24 cellular contexts compared by ENCODE assay signal in the genomic region with DNA sequence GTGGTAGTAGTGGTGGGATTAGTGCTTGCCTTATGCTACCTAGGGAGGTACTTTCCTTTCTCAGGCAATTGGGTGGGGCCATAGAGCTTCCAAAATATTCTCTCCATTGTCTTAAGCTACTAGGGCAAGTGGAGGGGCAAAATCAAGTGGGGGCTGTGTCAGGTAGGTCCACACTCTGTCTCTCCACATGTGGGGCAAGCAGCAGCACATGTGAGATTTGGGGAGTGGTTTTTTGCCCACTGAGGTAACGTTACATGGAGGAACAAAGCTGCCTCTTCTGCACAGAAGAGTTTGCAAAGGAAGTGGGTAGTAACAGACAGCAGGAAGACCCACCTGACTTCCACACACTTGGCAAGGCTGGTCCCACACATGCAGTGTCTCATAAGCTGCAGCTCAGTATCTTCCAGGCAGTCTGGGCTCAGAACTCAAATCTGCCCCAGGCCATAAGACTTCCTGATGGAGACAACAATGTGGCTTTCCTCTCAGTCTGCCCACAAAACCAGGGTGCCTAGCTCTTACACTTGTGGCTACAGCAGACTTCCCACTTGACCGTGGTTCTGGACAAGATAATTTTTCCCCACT.
"Had no signal": no experiment of that assay in that cellular context is flagged by ENCODE, and none has a peak within 500 bp of the region (broad histone marks: within the 10 kb centered on the region; RNA-seq: fewer than 3 reads in every experiment).

No MANE protein-coding gene starts in this region.

- H3K27me3 Mint-ChIP-seq: activated B cell treated with CpG ODN at 0.5 μM for 24 hours; activated naive CD8-positive, alpha-beta T cell; memory B cell; type B pancreatic cell had no signal

- H3K4me1 Mint-ChIP-seq: activated B cell treated with CpG ODN at 0.5 μM for 24 hours, memory B cell, nephron progenitor cell had no signal

- H3K27ac Mint-ChIP-seq: activated B cell treated with CpG ODN at 0.5 μM for 24 hours; activated CD8-positive, alpha-beta T cell treated with anti-CD3 and anti-CD28 coated beads, Interleukin-2, amount 10 ng/mL, durations not matched to agents 7 days and 5 days; activated naive CD8-positive, alpha-beta T cell; activated T-cell treated with anti-CD3 and anti-CD28 coated beads, Interleukin-2, amount 50 U/mL, for 72 hours; memory B cell; nephron progenitor cell; T-helper 1 cell treated with Interleukin-12 subunit alpha and Interleukin-12 subunit beta and Interleukin-4 antibody, amounts not matched to agents 30 μg/mL and 1 μg/mL, for 36 hours; type B pancreatic cell had no signal

- H3K36me3 ChIP-seq: prostate gland had no signal

- H3K9me3 ChIP-seq: body of pancreas, prostate gland had no signal

- H3K4me3 ChIP-seq: body of pancreas, prostate gland, smooth muscle cell had no signal

- ATAC-seq: activated CD8-positive, alpha-beta T cell treated with anti-CD3 and anti-CD28 coated beads, Interleukin-2, amount 10 ng/mL, durations not matched to agents 7 days and 5 days; activated T-cell treated with anti-CD3 and anti-CD28 coated beads, Interleukin-2, amount 50 U/mL, for 72 hours; body of pancreas; left ventricle myocardium superior; right cardiac atrium; stimulated activated naive CD8-positive, alpha-beta T cell treated with anti-CD3 and anti-CD28 coated beads, Interleukin-15, Interleukin-2, amounts not matched to agents 100 U/mL and 50 U/mL, for 24 hours had no signal

- H3K4me1 ChIP-seq: body of pancreas, prostate gland had no signal

- H3K9me3 Mint-ChIP-seq: nephron progenitor cell had no signal

- H3K27me3 ChIP-seq: body of pancreas had no signal

- H3K4me2 ChIP-seq: smooth muscle cell had no signal

- H3K27ac ChIP-seq: body of pancreas, prostate gland had no signal

- DNase-seq: activated B cell treated with CpG ODN at 0.5 μM for 24 hours; activated CD4-positive, alpha-beta T cell treated with anti-CD3 and anti-CD28 coated beads for 48 hours; activated CD8-positive, alpha-beta memory T cell treated with anti-CD3 and anti-CD28 coated beads, Interleukin-2, amount 50 U/mL, for 48 hours; activated CD8-positive, alpha-beta T cell treated with anti-CD3 and anti-CD28 coated beads, Interleukin-2, amount 10 ng/mL, durations not matched to agents 7 days and 5 days; activated gamma-delta T cell treated with Interleukin-2 at 50 U/mL for 16 hours; activated T-cell treated with anti-CD3 and anti-CD28 coated beads, Interleukin-2, amount 50 U/mL, for 72 hours; amygdala; body of pancreas; caudate nucleus; erythroblast; hippocampal formation; kidney; left ventricle myocardium superior; nephron progenitor cell; right cardiac atrium; stimulated activated naive CD8-positive, alpha-beta T cell treated with anti-CD3 and anti-CD28 coated beads, Interleukin-15, Interleukin-2, amounts not matched to agents 100 U/mL and 50 U/mL, for 24 hours had no signal

- H3K36me3 Mint-ChIP-seq: activated naive CD8-positive, alpha-beta T cell; memory B cell; type B pancreatic cell had no signal

- H3K4me3 Mint-ChIP-seq: activated B cell treated with CpG ODN at 0.5 μM for 24 hours; activated CD8-positive, alpha-beta T cell treated with anti-CD3 and anti-CD28 coated beads, Interleukin-2, amount 10 ng/mL, durations not matched to agents 7 days and 5 days; activated naive CD8-positive, alpha-beta T cell; activated T-cell treated with anti-CD3 and anti-CD28 coated beads, Interleukin-2, amount 50 U/mL, for 72 hours; memory B cell; nephron progenitor cell; T-helper 1 cell treated with Interleukin-12 subunit alpha and Interleukin-12 subunit beta and Interleukin-4 antibody, amounts not matched to agents 30 μg/mL and 1 μg/mL, for 36 hours; type B pancreatic cell had no signal

- FAIRE-seq: colon, kidney, TTC549 had no signal
